ENCODE assay signal across 8 cellular contexts in the genomic region with DNA sequence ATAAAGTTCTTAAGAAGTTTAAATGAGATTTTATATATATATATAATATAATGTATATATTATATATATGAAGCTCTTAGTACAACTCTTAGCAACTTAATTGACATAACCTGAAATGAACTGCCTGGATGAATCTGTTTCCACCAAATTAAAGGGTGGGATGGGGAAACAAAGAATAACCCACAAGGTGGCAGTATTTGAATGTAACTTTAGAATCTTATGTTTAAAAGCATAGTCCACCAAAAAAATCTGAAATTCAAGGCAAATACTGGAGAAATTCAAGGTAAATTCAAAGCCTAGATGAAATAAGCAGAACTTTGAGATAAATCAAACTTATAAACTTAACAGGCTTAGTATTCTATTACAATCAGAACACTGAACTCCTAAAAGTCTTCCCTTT. TPM values are rescaled to one million over a fixed set of nuclear protein-coding genes. Genes with fewer than 3 reads are reported as not detected.
DNase-seq lines count a peak whose midpoint lies in the region; TF ChIP-seq lines count a peak whose summit lies in the region.

No MANE protein-coding gene starts in this region.

- H3K9me3 ChIP-seq in HEK293 (ENCODE audit: control insufficient read depth, insufficient read depth, low read depth, low read length) (no peaks in the 10 kb centered on the region), uterus (no peaks in the 10 kb centered on the region)

- H3K36me3 ChIP-seq in BJ (ENCODE audit: control insufficient read depth, insufficient read depth, low read length): no peaks in the 10 kb centered on the region
- H3K36me3 ChIP-seq in HEK293 (ENCODE audit: control insufficient read depth in 2 of 2, insufficient read depth in 1 of 2, low read length in 2 of 2): no peaks in the 10 kb centered on the region
- H3K36me3 ChIP-seq in uterus: no peaks in the 10 kb centered on the region

- intact Hi-C loops in uterus (cut with DNase I; ENCODE audit: low total_unique reads): no loop called here

- no peaks in the 10 kb centered on the region for H3K36me3 Mint-ChIP-seq in activated naive CD4-positive, alpha-beta T cell treated with anti-CD3 and anti-CD28 coated beads, Interleukin-2, amount 10 ng/mL, durations not matched to agents 7 days and 5 days

- peaks cover 11% of the 10 kb centered on the region for H3K4me1 Mint-ChIP-seq in activated naive CD4-positive, alpha-beta T cell treated with anti-CD3 and anti-CD28 coated beads, Interleukin-2, amount 10 ng/mL, durations not matched to agents 7 days and 5 days

- POLR2A ChIA-PET in BJ (lab: Charles Lee): no interaction called here
- POLR2A ChIA-PET in HEK293 (lab: Yijun Ruan, JAX): no interaction called here
- POLR2A ChIA-PET in RWPE1 (lab: Yijun Ruan, JAX; ENCODE audit: low non-redundant PET): no interaction called here

- DNase-seq in BJ (ENCODE audit: low read depth) (no peak), RWPE1 (ENCODE audit: low spot score) (peak; percentile 50), foreskin fibroblast (peak; percentile 20 to 68), uterus (no peak)
- no peak for DNase-seq in activated naive CD4-positive, alpha-beta T cell treated with anti-CD3 and anti-CD28 coated beads, Interleukin-2, amount 10 ng/mL, durations not matched to agents 7 days and 5 days
- no peak for DNase-seq in activated CD4-positive, alpha-beta T cell treated with anti-CD3 and anti-CD28 coated beads for 1 hour
- DNase-seq in stimulated activated CD4-positive, alpha-beta T cell treated with anti-CD3 and anti-CD28 coated beads, Interleukin-2, amount 100 ng/mL, for 24 hours: no peak

- H3K4me3 ChIP-seq in BJ (ENCODE audit: low read depth, low read length): no peak overlapping the region
- no peak overlapping the region for H3K4me3 ChIP-seq in HEK293 (ENCODE audit: low read depth, low read length)
- H3K4me3 ChIP-seq in foreskin fibroblast (ENCODE audit: low read depth in 1 of 2, low read length in 2 of 2): no peak overlapping the region
- no peak overlapping the region for H3K4me3 ChIP-seq in uterus

- H3K4me3 Mint-ChIP-seq in activated naive CD4-positive, alpha-beta T cell treated with anti-CD3 and anti-CD28 coated beads, Interleukin-2, amount 10 ng/mL, durations not matched to agents 7 days and 5 days: no peak overlapping the region

- H3K27ac Mint-ChIP-seq in activated naive CD4-positive, alpha-beta T cell treated with anti-CD3 and anti-CD28 coated beads, Interleukin-2, amount 10 ng/mL, durations not matched to agents 7 days and 5 days: no peak overlapping the region

- H3K9me3 Mint-ChIP-seq in activated naive CD4-positive, alpha-beta T cell treated with anti-CD3 and anti-CD28 coated beads, Interleukin-2, amount 10 ng/mL, durations not matched to agents 7 days and 5 days: no peaks in the 10 kb centered on the region

- no peaks in the 10 kb centered on the region; the same call in 1 of the 2 replicates for H3K4me1 ChIP-seq in HEK293 (ENCODE audit: control insufficient read depth, insufficient read depth, low read length)
- no peaks in the 10 kb centered on the region for H3K4me1 ChIP-seq in uterus

- CTCF ChIA-PET in BJ (lab: Yijun Ruan, JAX) (interaction anchor here (0.8 to 4.7 kb wide), 7 partner anchors 19 to 814 kb away, joined by 3 to 38 read pairs (median 4); a partner anchor contains a TSS), HEK293 (lab: Yijun Ruan, JAX) (interaction anchor here (0.5 to 3.4 kb wide), 27 partner anchors 9 to 961 kb away, joined by 3 to 39 read pairs (median 4); a partner anchor contains a TSS), RWPE1 (lab: Yijun Ruan, JAX) (interaction anchor here (0.6 to 0.8 kb wide), 3 partner anchors 17 to 816 kb away, joined by 3 to 5 read pairs (median 4); no protein-coding TSS in a partner anchor)
- CTCF ChIA-PET in activated naive CD4-positive, alpha-beta T cell treated with anti-CD3 and anti-CD28 coated beads, Interleukin-2, amount 10 ng/mL, durations not matched to agents 7 days and 5 days (lab: Charles Lee): interaction anchor here (0.9 to 2.0 kb wide), 4 partner anchors 22 to 814 kb away, joined by 3 to 7 read pairs (median 3); a partner anchor contains a TSS

- H3K27ac ChIP-seq in HEK293 (ENCODE audit: extremely low read depth, low read depth, low read length): no peak overlapping the region
- H3K27ac ChIP-seq in RWPE1: no peak overlapping the region
- H3K27ac ChIP-seq in uterus: no peak overlapping the region

- no peaks in the 10 kb centered on the region for H3K27me3 ChIP-seq in BJ (ENCODE audit: control insufficient read depth, insufficient read depth, low read length)
- H3K27me3 ChIP-seq in uterus: no peaks in the 10 kb centered on the region

- peak; percentile 50 for TF ChIP-seq CTCF in BJ (IDR thresholded peaks at IDR 0.05; ENCODE audit: insufficient read depth, low read depth, low read length)
- TF ChIP-seq CTCF in HEK293 (tag by site-specific recombination; IDR thresholded peaks at IDR 0.05): no peak
- peak; percentile 34 for TF ChIP-seq CTCF in RWPE1 (conservative IDR thresholded peaks at IDR 0.05; ENCODE audit: low read depth)
- peak; percentile 37 for TF ChIP-seq CTCF in foreskin fibroblast (IDR thresholded peaks at IDR 0.05; ENCODE audit: low read depth, low read length)
- peak; percentile 16 to 48 (median 38) for TF ChIP-seq CTCF in uterus (IDR thresholded peaks at IDR 0.05)

- H3K27me3 Mint-ChIP-seq in activated naive CD4-positive, alpha-beta T cell treated with anti-CD3 and anti-CD28 coated beads, Interleukin-2, amount 10 ng/mL, durations not matched to agents 7 days and 5 days: peaks cover 7% of the 10 kb centered on the region

- no peak for TF ChIP-seq POLR2A in uterus (IDR thresholded peaks at IDR 0.05)

TF ChIP-seq in HEK293, 187 proteins besides CTCF, POLR2A, EP300 and RAD21:
- TF ChIP-seq ZNF600 (tag by site-specific recombination; IDR thresholded peaks at IDR 0.05) (no peak), ZNF654 (tag by site-specific recombination; IDR thresholded peaks at IDR 0.05; ENCODE audit: low read depth) (peak; percentile 95), ZSCAN30 (tag by site-specific recombination; IDR thresholded peaks at IDR 0.05) (0 out of 2 replicates have a peak, but pooled peaks have one; percentile 31)

RNA-seq across cellular contexts. Expression of a gene that starts 4.4 kb away (rescaled TPM):
- 13.0 and 29.8 TPM in 2 replicates for polyA plus RNA-seq in BJ (2011; rRNA removed)
- 28.6 and 31.9 TPM in 2 replicates for polyA minus RNA-seq in BJ (2011; rRNA and poly(A)+ RNA removed)
- 10 to 100 TPM; 17.7 to 82.6 (median 34.3) TPM for total RNA-seq in uterus

Comparison
In these comparisons a context has a peak if more than half of its experiments do, and no peak if none do; other contexts are left out.
1. DNase-seq: peak in RWPE1 (single experiment) and foreskin fibroblast (2 of 2); none in BJ (single experiment), uterus (0 of 2), activated naive CD4-positive, alpha-beta T cell treated with anti-CD3 and anti-CD28 coated beads, Interleukin-2, amount 10 ng/mL, durations not matched to agents 7 days and 5 days (single experiment), activated CD4-positive, alpha-beta T cell treated with anti-CD3 and anti-CD28 coated beads for 1 hour (single experiment) and stimulated activated CD4-positive, alpha-beta T cell treated with anti-CD3 and anti-CD28 coated beads, Interleukin-2, amount 100 ng/mL, for 24 hours (0 of 2).